In the genomic region with DNA sequence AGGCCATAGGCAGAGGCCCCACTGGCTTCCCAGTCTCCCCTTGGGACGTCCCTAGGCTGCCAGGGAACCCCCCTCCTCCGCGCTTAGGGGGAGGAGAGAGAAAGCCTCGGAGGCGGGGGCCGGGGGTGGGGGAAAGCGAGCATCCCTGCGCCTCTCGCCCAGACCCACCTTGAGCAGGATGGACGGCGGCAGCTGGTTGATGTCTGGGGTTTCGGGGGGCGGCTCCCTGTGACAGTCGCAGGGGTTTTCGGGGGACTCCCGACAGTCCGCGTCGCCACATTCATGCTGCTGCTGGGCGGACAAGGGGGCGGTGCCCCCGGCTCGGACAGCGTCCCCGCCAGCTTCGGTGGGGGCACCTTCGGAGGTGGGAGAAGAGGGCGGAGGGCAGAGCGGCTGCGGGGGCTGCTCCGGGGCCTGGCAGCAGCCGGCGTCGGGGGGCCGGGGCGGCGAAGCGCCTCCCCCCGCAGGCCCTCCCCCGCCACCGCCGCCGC, we compare ENCODE assay signal across 8 cellular contexts. TPM values are rescaled to one million over a fixed set of nuclear protein-coding genes. Genes with fewer than 3 reads are reported as not detected.
A peak's percentile ranks its signal among the peaks of the same experiment; 100 is the strongest.
DNase-seq lines count a peak whose midpoint lies in the region; ATAC-seq and TF ChIP-seq lines count a peak whose summit lies in the region.

No MANE protein-coding gene starts in this region.

- ATAC-seq in HG02642 (IDR thresholded peaks at IDR 0.05; ENCODE audit: poor library complexity, unreplicated experiment), result peak; percentile 35

- H3K4me3 ChIP-seq in suprapubic skin, result peak overlapping the region; percentile 97

- peaks cover 7% of the 10 kb centered on the region for H3K9me3 ChIP-seq in suprapubic skin

- peaks cover 14% of the 10 kb centered on the region for H3K9me3 Mint-ChIP-seq in activated T-cell treated with anti-CD3 and anti-CD28 coated beads, Interleukin-2, amount 50 U/mL, for 24 hours
- H3K9me3 Mint-ChIP-seq in nephron progenitor cell, result peaks cover 26% of the 10 kb centered on the region

- peak overlapping the region; percentile 87 for H3K4me3 Mint-ChIP-seq in activated T-cell treated with anti-CD3 and anti-CD28 coated beads, Interleukin-2, amount 50 U/mL, for 24 hours
- H3K4me3 Mint-ChIP-seq in nephron progenitor cell, result peak overlapping the region; percentile 85

- peak overlapping the region; percentile 95 for H3K27ac Mint-ChIP-seq in activated T-cell treated with anti-CD3 and anti-CD28 coated beads, Interleukin-2, amount 50 U/mL, for 24 hours
- H3K27ac Mint-ChIP-seq in nephron progenitor cell, result peak overlapping the region; percentile 51

- peak overlapping the region; percentile 99 for H3K27ac ChIP-seq in suprapubic skin

- H3K4me1 ChIP-seq in suprapubic skin, result peaks cover 33% of the 10 kb centered on the region

- DNase-seq in NCI-H524 (lab: John Stamatoyannopoulos, UW) (peak; percentile 31 to 52), NCI-H524 treated with DMSO at 0.1 percent for 48 hours (lab: John Stamatoyannopoulos, UW) (no peak), NCI-H226 (peak; percentile 8), fibroblast of gingiva (ENCODE audit: low read depth) (peak; percentile 8), nephron progenitor cell (peak; percentile 69), suprapubic skin (ENCODE audit: low spot score in 2 of 2) (peak in 1 of 2 donors; percentile 74)
- peak; percentile 72 for DNase-seq in activated T-cell treated with anti-CD3 and anti-CD28 coated beads, Interleukin-2, amount 50 U/mL, for 24 hours

- no peaks in the 10 kb centered on the region for H3K27me3 ChIP-seq in suprapubic skin

- TF ChIP-seq CTCF in nephron progenitor cell (IDR thresholded peaks at IDR 0.05) (no peak), suprapubic skin (IDR thresholded peaks at IDR 0.05) (no peak)

- no peaks in the 10 kb centered on the region for H3K27me3 Mint-ChIP-seq in activated T-cell treated with anti-CD3 and anti-CD28 coated beads, Interleukin-2, amount 50 U/mL, for 24 hours
- no peaks in the 10 kb centered on the region for H3K27me3 Mint-ChIP-seq in nephron progenitor cell (ENCODE audit: low read depth, poor library complexity)

- peaks cover 42% of the 10 kb centered on the region for H3K4me1 Mint-ChIP-seq in activated T-cell treated with anti-CD3 and anti-CD28 coated beads, Interleukin-2, amount 50 U/mL, for 24 hours (ENCODE audit: low read depth)
- peaks cover 39% of the 10 kb centered on the region for H3K4me1 Mint-ChIP-seq in nephron progenitor cell

- TF ChIP-seq POLR2A in suprapubic skin (IDR thresholded peaks at IDR 0.05), result no peak

- no peaks in the 10 kb centered on the region for H3K36me3 ChIP-seq in suprapubic skin

- no peak for TF ChIP-seq EP300 in suprapubic skin (IDR thresholded peaks at IDR 0.05)

- H3K36me3 Mint-ChIP-seq in activated T-cell treated with anti-CD3 and anti-CD28 coated beads, Interleukin-2, amount 50 U/mL, for 24 hours (ENCODE audit: low read depth), result peaks cover 29% of the 10 kb centered on the region
- H3K36me3 Mint-ChIP-seq in nephron progenitor cell (ENCODE audit: low read depth), result peaks cover 29% of the 10 kb centered on the region

- WGBS in suprapubic skin, result 0% methylated on average over 11 of the region's 43 CpGs

RNA-seq across cellular contexts. Expression of gene FBXL17, which starts 1.3 kb away (rescaled TPM):
- 10 to 100 TPM; 14.9 to 62.5 (median 20.6) TPM for total RNA-seq in suprapubic skin
